1 cellular context compared by ENCODE assay signal in the genomic region with DNA sequence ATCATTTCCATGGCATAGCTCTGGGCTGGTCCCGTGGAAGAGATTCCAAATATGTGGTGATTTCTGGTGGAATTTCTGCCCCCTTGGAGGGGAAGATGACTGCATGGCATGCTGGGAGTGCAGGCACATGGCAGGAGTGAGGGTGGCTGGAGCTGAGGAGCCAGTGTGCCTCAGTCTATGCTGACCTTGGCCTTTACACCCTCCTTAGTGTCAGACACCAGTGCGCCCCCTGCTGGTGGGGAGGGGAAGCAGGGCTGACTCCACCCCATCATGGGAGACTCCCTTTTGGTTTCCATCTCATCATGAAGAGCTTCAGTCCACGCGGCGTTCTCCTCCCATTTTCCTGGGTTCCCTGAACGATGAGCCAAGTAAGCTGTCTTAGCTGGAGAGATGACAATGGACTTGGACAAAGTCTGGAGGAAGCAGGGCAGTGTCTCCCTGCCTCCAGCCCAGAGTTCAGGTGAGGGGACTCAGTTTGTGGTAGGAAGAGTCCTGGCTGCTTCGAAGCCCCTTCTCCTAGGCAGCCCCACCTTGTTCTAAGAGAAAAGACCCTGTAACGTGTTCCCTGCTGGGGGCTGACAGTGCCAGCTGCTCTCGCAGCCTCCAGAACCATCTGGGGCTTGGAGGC.
A peak's percentile ranks its signal among the peaks of the same experiment; 100 is the strongest.
TF ChIP-seq lines count a peak whose summit lies in the region.

No MANE protein-coding gene starts in this region.

TF ChIP-seq in H1, 55 proteins besides CTCF, POLR2A, EP300 and RAD21:
- TF ChIP-seq RNF2 (IDR thresholded peaks at IDR 0.05; ENCODE audit: borderline replicate concordance, low read depth, low read length, missing control alignments, poor library complexity, severe bottlenecking) (no peak), SP4 (IDR thresholded peaks at IDR 0.05; ENCODE audit: low read length) (no peak), GABPA (IDR thresholded peaks at IDR 0.05; ENCODE audit: borderline replicate concordance, insufficient read depth, low read length) (no peak), CBX5 (IDR thresholded peaks at IDR 0.05; ENCODE audit: low read depth, low read length) (no peak), TAF1 (IDR thresholded peaks at IDR 0.05; ENCODE audit: low read depth, low read length) (no peak), EGR1 (IDR thresholded peaks at IDR 0.05; ENCODE audit: borderline replicate concordance, low read depth, low read length) (no peak), JUN (IDR thresholded peaks at IDR 0.05; ENCODE audit: low read depth, low read length) (no peak), BRCA1 (IDR thresholded peaks at IDR 0.05; ENCODE audit: low read depth, low read length) (no peak), KDM1A (IDR thresholded peaks at IDR 0.05; ENCODE audit: borderline replicate concordance, low read length) (no peak), NANOG (IDR thresholded peaks at IDR 0.05; ENCODE audit: insufficient read depth, low read depth, low read length, poor library complexity, severe bottlenecking) (no peak), TEAD4 (IDR thresholded peaks at IDR 0.05; ENCODE audit: low read depth, low read length) (no peak), MAFK (IDR thresholded peaks at IDR 0.05; ENCODE audit: low read depth, low read length) (no peak), POLR2AphosphoS5 (IDR thresholded peaks at IDR 0.05; ENCODE audit: low read depth, low read length) (no peak), PHF8 (conservative IDR thresholded peaks at IDR 0.05; ENCODE audit: low read depth, low read length) (no peak), NRF1 (IDR thresholded peaks at IDR 0.05; ENCODE audit: low read depth, low read length) (no peak), CBX8 (IDR thresholded peaks at IDR 0.05; ENCODE audit: borderline replicate concordance, low read depth, low read length) (no peak), GTF2F1 (IDR thresholded peaks at IDR 0.05; ENCODE audit: borderline replicate concordance, low read depth, low read length) (no peak), CTBP2 (IDR thresholded peaks at IDR 0.05; ENCODE audit: borderline replicate concordance, insufficient read depth, insufficient read length, low read length) (no peak), JUND (IDR thresholded peaks at IDR 0.05; ENCODE audit: low read length) (no peak), YY1 (IDR thresholded peaks at IDR 0.05; ENCODE audit: low read depth, low read length) (peak; percentile 50; the same call in 1 of the 2 replicates), CHD2 (IDR thresholded peaks at IDR 0.05; ENCODE audit: low read length) (no peak), SIX5 (IDR thresholded peaks at IDR 0.05; ENCODE audit: low read depth, low read length) (no peak), CREB1 (IDR thresholded peaks at IDR 0.05) (peak; percentile 44; the same call in 1 of the 2 replicates), KDM5A (IDR thresholded peaks at IDR 0.05; ENCODE audit: low read length) (no peak)
- TF ChIP-seq, protein P1, sequence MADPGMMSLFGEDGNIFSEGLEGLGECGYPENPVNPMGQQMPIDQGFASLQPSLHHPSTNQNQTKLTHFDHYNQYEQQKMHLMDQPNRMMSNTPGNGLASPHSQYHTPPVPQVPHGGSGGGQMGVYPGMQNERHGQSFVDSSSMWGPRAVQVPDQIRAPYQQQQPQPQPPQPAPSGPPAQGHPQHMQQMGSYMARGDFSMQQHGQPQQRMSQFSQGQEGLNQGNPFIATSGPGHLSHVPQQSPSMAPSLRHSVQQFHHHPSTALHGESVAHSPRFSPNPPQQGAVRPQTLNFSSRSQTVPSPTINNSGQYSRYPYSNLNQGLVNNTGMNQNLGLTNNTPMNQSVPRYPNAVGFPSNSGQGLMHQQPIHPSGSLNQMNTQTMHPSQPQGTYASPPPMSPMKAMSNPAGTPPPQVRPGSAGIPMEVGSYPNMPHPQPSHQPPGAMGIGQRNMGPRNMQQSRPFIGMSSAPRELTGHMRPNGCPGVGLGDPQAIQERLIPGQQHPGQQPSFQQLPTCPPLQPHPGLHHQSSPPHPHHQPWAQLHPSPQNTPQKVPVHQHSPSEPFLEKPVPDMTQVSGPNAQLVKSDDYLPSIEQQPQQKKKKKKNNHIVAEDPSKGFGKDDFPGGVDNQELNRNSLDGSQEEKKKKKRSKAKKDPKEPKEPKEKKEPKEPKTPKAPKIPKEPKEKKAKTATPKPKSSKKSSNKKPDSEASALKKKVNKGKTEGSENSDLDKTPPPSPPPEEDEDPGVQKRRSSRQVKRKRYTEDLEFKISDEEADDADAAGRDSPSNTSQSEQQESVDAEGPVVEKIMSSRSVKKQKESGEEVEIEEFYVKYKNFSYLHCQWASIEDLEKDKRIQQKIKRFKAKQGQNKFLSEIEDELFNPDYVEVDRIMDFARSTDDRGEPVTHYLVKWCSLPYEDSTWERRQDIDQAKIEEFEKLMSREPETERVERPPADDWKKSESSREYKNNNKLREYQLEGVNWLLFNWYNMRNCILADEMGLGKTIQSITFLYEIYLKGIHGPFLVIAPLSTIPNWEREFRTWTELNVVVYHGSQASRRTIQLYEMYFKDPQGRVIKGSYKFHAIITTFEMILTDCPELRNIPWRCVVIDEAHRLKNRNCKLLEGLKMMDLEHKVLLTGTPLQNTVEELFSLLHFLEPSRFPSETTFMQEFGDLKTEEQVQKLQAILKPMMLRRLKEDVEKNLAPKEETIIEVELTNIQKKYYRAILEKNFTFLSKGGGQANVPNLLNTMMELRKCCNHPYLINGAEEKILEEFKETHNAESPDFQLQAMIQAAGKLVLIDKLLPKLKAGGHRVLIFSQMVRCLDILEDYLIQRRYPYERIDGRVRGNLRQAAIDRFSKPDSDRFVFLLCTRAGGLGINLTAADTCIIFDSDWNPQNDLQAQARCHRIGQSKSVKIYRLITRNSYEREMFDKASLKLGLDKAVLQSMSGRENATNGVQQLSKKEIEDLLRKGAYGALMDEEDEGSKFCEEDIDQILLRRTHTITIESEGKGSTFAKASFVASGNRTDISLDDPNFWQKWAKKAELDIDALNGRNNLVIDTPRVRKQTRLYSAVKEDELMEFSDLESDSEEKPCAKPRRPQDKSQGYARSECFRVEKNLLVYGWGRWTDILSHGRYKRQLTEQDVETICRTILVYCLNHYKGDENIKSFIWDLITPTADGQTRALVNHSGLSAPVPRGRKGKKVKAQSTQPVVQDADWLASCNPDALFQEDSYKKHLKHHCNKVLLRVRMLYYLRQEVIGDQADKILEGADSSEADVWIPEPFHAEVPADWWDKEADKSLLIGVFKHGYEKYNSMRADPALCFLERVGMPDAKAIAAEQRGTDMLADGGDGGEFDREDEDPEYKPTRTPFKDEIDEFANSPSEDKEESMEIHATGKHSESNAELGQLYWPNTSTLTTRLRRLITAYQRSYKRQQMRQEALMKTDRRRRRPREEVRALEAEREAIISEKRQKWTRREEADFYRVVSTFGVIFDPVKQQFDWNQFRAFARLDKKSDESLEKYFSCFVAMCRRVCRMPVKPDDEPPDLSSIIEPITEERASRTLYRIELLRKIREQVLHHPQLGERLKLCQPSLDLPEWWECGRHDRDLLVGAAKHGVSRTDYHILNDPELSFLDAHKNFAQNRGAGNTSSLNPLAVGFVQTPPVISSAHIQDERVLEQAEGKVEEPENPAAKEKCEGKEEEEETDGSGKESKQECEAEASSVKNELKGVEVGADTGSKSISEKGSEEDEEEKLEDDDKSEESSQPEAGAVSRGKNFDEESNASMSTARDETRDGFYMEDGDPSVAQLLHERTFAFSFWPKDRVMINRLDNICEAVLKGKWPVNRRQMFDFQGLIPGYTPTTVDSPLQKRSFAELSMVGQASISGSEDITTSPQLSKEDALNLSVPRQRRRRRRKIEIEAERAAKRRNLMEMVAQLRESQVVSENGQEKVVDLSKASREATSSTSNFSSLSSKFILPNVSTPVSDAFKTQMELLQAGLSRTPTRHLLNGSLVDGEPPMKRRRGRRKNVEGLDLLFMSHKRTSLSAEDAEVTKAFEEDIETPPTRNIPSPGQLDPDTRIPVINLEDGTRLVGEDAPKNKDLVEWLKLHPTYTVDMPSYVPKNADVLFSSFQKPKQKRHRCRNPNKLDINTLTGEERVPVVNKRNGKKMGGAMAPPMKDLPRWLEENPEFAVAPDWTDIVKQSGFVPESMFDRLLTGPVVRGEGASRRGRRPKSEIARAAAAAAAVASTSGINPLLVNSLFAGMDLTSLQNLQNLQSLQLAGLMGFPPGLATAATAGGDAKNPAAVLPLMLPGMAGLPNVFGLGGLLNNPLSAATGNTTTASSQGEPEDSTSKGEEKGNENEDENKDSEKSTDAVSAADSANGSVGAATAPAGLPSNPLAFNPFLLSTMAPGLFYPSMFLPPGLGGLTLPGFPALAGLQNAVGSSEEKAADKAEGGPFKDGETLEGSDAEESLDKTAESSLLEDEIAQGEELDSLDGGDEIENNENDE (IDR thresholded peaks at IDR 0.05; ENCODE audit: insufficient replicate concordance, low read length): no peak
- TF ChIP-seq, protein P2, sequence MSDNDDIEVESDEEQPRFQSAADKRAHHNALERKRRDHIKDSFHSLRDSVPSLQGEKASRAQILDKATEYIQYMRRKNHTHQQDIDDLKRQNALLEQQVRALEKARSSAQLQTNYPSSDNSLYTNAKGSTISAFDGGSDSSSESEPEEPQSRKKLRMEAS (IDR thresholded peaks at IDR 0.05): peak; percentile 79
TF ChIP-seq in H1: peak in this region for 3.
